In the genomic region with DNA sequence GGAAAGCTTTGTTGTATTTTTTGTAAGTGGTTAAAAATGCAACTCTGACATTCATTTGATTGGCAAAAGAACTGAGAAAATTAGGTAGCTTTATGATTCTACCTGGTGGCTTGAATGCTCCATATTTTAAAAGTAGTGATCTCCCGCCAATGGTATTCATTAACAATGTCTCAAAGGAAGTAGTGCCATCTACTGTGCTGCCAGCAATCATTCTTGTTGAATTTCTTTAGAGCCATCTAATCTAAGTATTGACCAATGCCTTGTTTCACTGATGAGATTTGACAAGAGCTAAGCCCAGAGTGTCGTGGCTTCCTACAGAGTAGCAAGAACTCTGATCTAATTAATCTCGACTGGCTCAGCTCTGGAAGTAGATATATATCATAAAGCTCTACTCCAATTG, we compare ENCODE assay signal across 16 cellular contexts.
"Had no signal": no experiment of that assay in that cellular context is flagged by ENCODE, and none has a peak within 500 bp of the region (broad histone marks: within the 10 kb centered on the region; RNA-seq: fewer than 3 reads in every experiment).

No MANE protein-coding gene starts in this region.

- ATAC-seq: activated CD8-positive, alpha-beta T cell treated with anti-CD3 and anti-CD28 coated beads, Interleukin-2, amount 10 ng/mL, durations not matched to agents 7 days and 5 days; natural killer cell treated with Interleukin-12 subunit alpha and Interleukin-12 subunit beta and Interleukin-15 and Interleukin-18, amount 100 ng/mL, for 72 hours had no signal

- H3K9me3 ChIP-seq: esophagus squamous epithelium, thyroid gland had no signal

- H3K79me2 ChIP-seq: parathyroid adenoma had no signal

- H3K4me3 ChIP-seq: cardiac muscle cell, esophagus squamous epithelium, thyroid gland had no signal

- DNase-seq: activated CD4-positive, alpha-beta T cell treated with anti-CD3 and anti-CD28 coated beads, Interleukin-2, amount 10 ng/mL, durations not matched to agents 24 days and 14 days; activated CD4-positive, CD25-positive, alpha-beta regulatory T cell; activated CD8-positive, alpha-beta T cell treated with anti-CD3 and anti-CD28 coated beads, Interleukin-2, amount 10 ng/mL, durations not matched to agents 7 days and 5 days; activated naive CD4-positive, alpha-beta T cell treated with Interleukin-2 at 50 U/mL for 16 hours; activated naive CD8-positive, alpha-beta T cell treated with anti-CD3 and anti-CD28 coated beads, Interleukin-2, amount 10 ng/mL, durations not matched to agents 7 days and 5 days; activated T-cell treated with anti-CD3 and anti-CD28 coated beads, Interleukin-2, amount 50 U/mL, for 24 hours; amygdala; effector CD8-positive, alpha-beta T cell; esophagus squamous epithelium; stimulated activated CD4-positive, alpha-beta T cell treated with anti-CD3 and anti-CD28 coated beads, Interleukin-12 subunit alpha, Interleukin-12 subunit beta, amount 100 ng/mL, for 4 hours; stimulated activated CD4-positive, alpha-beta T cell treated with anti-CD3 and anti-CD28 coated beads, Interleukin-1b, Interleukin-23, amount 100 ng/mL, for 48 hours; stimulated activated naive CD4-positive, alpha-beta T cell treated with Interleukin-2 at 50 U/mL for 16 hours; thyroid gland had no signal

- H3K27me3 ChIP-seq: cardiac muscle cell, esophagus squamous epithelium, thyroid gland had no signal

- H3K9ac ChIP-seq: parathyroid adenoma had no signal

- H3K27ac ChIP-seq: cardiac muscle cell, esophagus squamous epithelium, parathyroid adenoma, thyroid gland had no signal

- H3K4me1 ChIP-seq: esophagus squamous epithelium, parathyroid adenoma, thyroid gland had no signal

- H3K36me3 ChIP-seq: cardiac muscle cell, esophagus squamous epithelium, thyroid gland had no signal

- H2AFZ ChIP-seq: parathyroid adenoma had no signal
